ENCODE assay signal across 1 cellular context in the genomic region with DNA sequence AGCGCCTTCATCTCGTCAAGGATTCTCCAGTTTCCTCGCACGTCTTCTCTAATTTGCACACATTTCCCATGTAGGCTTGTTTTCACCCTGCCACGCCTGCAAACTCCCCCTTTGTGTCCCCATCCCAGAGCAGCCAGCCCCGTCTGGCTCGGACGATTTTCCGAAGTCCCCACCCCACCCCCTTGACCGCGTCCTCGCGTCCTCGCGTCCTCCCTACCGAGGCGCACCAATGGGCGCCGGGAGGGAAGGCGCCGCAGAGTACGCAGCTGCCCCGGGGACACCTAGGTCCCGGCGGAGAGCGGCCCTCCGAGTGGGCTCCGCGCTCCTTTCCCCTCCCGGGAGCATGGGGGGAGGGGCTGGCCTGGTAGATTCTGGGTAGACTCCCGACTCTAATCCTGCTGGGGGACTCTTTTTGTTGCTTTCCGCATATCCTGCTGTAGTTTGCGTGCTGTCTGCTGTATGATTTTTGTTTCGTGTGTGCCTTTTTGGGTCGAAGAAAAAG.
TF ChIP-seq lines count a peak whose summit lies in the region.

No MANE protein-coding gene starts in this region.

TF ChIP-seq in HEK293, 187 proteins besides CTCF, POLR2A, EP300 and RAD21 (continued from another document):
- TF ChIP-seq, protein P1, sequence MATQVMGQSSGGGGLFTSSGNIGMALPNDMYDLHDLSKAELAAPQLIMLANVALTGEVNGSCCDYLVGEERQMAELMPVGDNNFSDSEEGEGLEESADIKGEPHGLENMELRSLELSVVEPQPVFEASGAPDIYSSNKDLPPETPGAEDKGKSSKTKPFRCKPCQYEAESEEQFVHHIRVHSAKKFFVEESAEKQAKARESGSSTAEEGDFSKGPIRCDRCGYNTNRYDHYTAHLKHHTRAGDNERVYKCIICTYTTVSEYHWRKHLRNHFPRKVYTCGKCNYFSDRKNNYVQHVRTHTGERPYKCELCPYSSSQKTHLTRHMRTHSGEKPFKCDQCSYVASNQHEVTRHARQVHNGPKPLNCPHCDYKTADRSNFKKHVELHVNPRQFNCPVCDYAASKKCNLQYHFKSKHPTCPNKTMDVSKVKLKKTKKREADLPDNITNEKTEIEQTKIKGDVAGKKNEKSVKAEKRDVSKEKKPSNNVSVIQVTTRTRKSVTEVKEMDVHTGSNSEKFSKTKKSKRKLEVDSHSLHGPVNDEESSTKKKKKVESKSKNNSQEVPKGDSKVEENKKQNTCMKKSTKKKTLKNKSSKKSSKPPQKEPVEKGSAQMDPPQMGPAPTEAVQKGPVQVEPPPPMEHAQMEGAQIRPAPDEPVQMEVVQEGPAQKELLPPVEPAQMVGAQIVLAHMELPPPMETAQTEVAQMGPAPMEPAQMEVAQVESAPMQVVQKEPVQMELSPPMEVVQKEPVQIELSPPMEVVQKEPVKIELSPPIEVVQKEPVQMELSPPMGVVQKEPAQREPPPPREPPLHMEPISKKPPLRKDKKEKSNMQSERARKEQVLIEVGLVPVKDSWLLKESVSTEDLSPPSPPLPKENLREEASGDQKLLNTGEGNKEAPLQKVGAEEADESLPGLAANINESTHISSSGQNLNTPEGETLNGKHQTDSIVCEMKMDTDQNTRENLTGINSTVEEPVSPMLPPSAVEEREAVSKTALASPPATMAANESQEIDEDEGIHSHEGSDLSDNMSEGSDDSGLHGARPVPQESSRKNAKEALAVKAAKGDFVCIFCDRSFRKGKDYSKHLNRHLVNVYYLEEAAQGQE (tag by site-specific recombination; IDR thresholded peaks at IDR 0.05), result peak; percentile 54; the same call in 1 of the 2 replicates
- TF ChIP-seq ZNF510 (tag by site-specific recombination; IDR thresholded peaks at IDR 0.05; ENCODE audit: insufficient replicate concordance) (peak; percentile 91), ZSCAN16 (tag by site-specific recombination; IDR thresholded peaks at IDR 0.05) (no peak), ZNF777 (tag by site-specific recombination; IDR thresholded peaks at IDR 0.05; ENCODE audit: borderline replicate concordance) (no peak; the same call in 1 of the 2 replicates), ZNF776 (tag by site-specific recombination; IDR thresholded peaks at IDR 0.05; ENCODE audit: borderline replicate concordance) (no peak), SP2 (tag by site-specific recombination; IDR thresholded peaks at IDR 0.05) (peak; percentile 87), ZNF701 (tag by site-specific recombination; IDR thresholded peaks at IDR 0.05) (no peak), SALL2 (tag by site-specific recombination; IDR thresholded peaks at IDR 0.05; ENCODE audit: borderline replicate concordance) (no peak), ZBTB20 (tag by site-specific recombination; IDR thresholded peaks at IDR 0.05) (peak; percentile 78; the same call in 1 of the 2 replicates), ZNF48 (tag by site-specific recombination; IDR thresholded peaks at IDR 0.05) (no peak), ZNF24 (tag by site-specific recombination; IDR thresholded peaks at IDR 0.05) (0 out of 2 replicates have a peak, but pooled peaks have one; percentile 10), RBAK (tag by site-specific recombination; IDR thresholded peaks at IDR 0.05) (no peak), ZFHX2 (tag by site-specific recombination; conservative IDR thresholded peaks at IDR 0.05) (no peak), ZFP41 (tag by site-specific recombination; IDR thresholded peaks at IDR 0.05; ENCODE audit: borderline replicate concordance) (no peak), ZNF76 (tag by site-specific recombination; IDR thresholded peaks at IDR 0.05; ENCODE audit: borderline replicate concordance, low read depth) (peak; percentile 75)
